In genomic region chr1:68188060-68188538, GRCh38 we compare ENCODE assay signal across 17 cellular contexts. TPM values are rescaled to one million over a fixed set of nuclear protein-coding genes. Genes with fewer than 3 reads are reported as not detected.
DNase-seq lines count a peak whose midpoint lies in the region; ATAC-seq and TF ChIP-seq lines count a peak whose summit lies in the region.
"Had no signal": no experiment of that assay in that cellular context is flagged by ENCODE, and none has a peak within 500 bp of the region (broad histone marks: within the 10 kb centered on the region; RNA-seq: fewer than 3 reads in every experiment).

No MANE protein-coding gene starts in this region.

- H2BK12ac ChIP-seq in mesenchymal stem cell (ENCODE audit: low read length in 2 of 2): peak overlapping the region in 1 of 2 experiments; percentile 71

- ATAC-seq in GM21723 (IDR thresholded peaks at IDR 0.05; ENCODE audit: unreplicated experiment): peak; percentile 75
- ATAC-seq in right cardiac atrium: no peak
- no peak for ATAC-seq in GM19023 (IDR thresholded peaks at IDR 0.05; ENCODE audit: unreplicated experiment)
- ATAC-seq: activated CD4-positive, alpha-beta T cell treated with anti-CD3 and anti-CD28 coated beads for 36 hours; CD8-positive, alpha-beta T cell; left ventricle myocardium superior had no signal

- H4K8ac ChIP-seq in mesenchymal stem cell (ENCODE audit: low read length): no peak overlapping the region

- POLR2A ChIA-PET in AG04450 (lab: Yijun Ruan, JAX): interaction anchor here (0.6 to 2.3 kb wide), 3 partner anchors 9 to 15 kb away, joined by 3 to 9 read pairs (median 5); no protein-coding TSS in a partner anchor

- peak; percentile 75 for DNase-seq in AG04450 (ENCODE audit: low read depth, low spot score)
- peak; percentile 96 for DNase-seq in amniotic epithelial cell (ENCODE audit: low read depth)
- DNase-seq in mesenchymal stem cell: peak; percentile 87
- DNase-seq in NCI-H526 (lab: John Stamatoyannopoulos, UW): no peak
- DNase-seq in right cardiac atrium: no peak
- DNase-seq in NCI-H1436 treated with DMSO at 0.1 percent for 48 hours (lab: John Stamatoyannopoulos, UW): no peak
- DNase-seq: activated CD4-positive, alpha-beta T cell treated with anti-CD3 and anti-CD28 coated beads for 36 hours; CD8-positive, alpha-beta T cell; hippocampal formation; left ventricle myocardium superior; NCI-H1105; NCI-H524; T-helper 1 cell had no signal

- H3K27me3 ChIP-seq in AG04450 (ENCODE audit: control insufficient read depth, insufficient read depth, low read length): no peaks in the 10 kb centered on the region
- H3K27me3 ChIP-seq in mesenchymal stem cell (ENCODE audit: control insufficient read depth in 1 of 2, insufficient read depth in 1 of 2, low read length in 2 of 2): no peaks in the 10 kb centered on the region
- H3K27me3 ChIP-seq in right cardiac atrium (ENCODE audit: control insufficient read depth, insufficient read depth): no peaks in the 10 kb centered on the region

- H3K27ac ChIP-seq in AG04450 (ENCODE audit: low read depth, low read length) (peak overlapping the region; percentile 96), mesenchymal stem cell (ENCODE audit: low read length, poor library complexity, severe bottlenecking) (peak overlapping the region; percentile 75), right cardiac atrium (ENCODE audit: low read length) (no peak overlapping the region)
- H3K27ac ChIP-seq: epithelial cell of prostate had no signal

- no peak overlapping the region for H2BK15ac ChIP-seq in mesenchymal stem cell (ENCODE audit: low read depth, poor library complexity, severe bottlenecking)

- H3K4ac ChIP-seq in mesenchymal stem cell (ENCODE audit: low read depth in 1 of 2, low read length in 2 of 2): peak overlapping the region in 1 of 2 experiments; percentile 32

- intact Hi-C loops in right cardiac atrium (cut with DNase I): no loop called here

- WGBS in mesenchymal stem cell: 43% methylated on average over 2 of the region's 3 CpGs
- 86% methylated on average over 3 of the region's 3 CpGs for WGBS in right cardiac atrium

- H3K18ac ChIP-seq in mesenchymal stem cell (ENCODE audit: low read depth in 1 of 2, low read length in 2 of 2): peak overlapping the region in 1 of 2 experiments; percentile 89

- peaks cover 19 to 72% of the 10 kb centered on the region in 2 experiments for H3K36me3 ChIP-seq in mesenchymal stem cell (ENCODE audit: control insufficient read depth in 1 of 2, insufficient read depth in 2 of 2, low read depth in 1 of 2, low read length in 2 of 2)

- no peak overlapping the region for H2AK5ac ChIP-seq in mesenchymal stem cell (ENCODE audit: low read length, severe bottlenecking)

- no peak overlapping the region for H3K4me3 ChIP-seq in AG04450 (ENCODE audit: low read depth, low read length)
- no peak overlapping the region for H3K4me3 ChIP-seq in mesenchymal stem cell (ENCODE audit: insufficient read depth in 1 of 2, low read depth in 1 of 2, low read length in 2 of 2)
- H3K4me3 ChIP-seq in right cardiac atrium (ENCODE audit: low read length): no peak overlapping the region

- peak overlapping the region; percentile 55 for H4K91ac ChIP-seq in mesenchymal stem cell (ENCODE audit: low read length)

- no peak overlapping the region for H2AFZ ChIP-seq in mesenchymal stem cell (ENCODE audit: low read depth, low read length)

- H3K4me1 ChIP-seq in mesenchymal stem cell (ENCODE audit: control insufficient read depth, insufficient read depth, low read depth, low read length): peaks cover 3% of the 10 kb centered on the region
- no peaks in the 10 kb centered on the region for H3K4me1 ChIP-seq in right cardiac atrium (ENCODE audit: control insufficient read depth, insufficient read depth, low read length)

- TF ChIP-seq CTCF in AG04450 (IDR thresholded peaks at IDR 0.05; ENCODE audit: low read depth, low read length): no peak

- peaks cover 18% of the 10 kb centered on the region for H3K79me1 ChIP-seq in mesenchymal stem cell (replicated peaks; ENCODE audit: low read length, poor library complexity, severe bottlenecking)

- H3K4me2 ChIP-seq in mesenchymal stem cell (ENCODE audit: low read length, poor library complexity, severe bottlenecking): no peak overlapping the region

- no peak overlapping the region for H3K14ac ChIP-seq in mesenchymal stem cell (ENCODE audit: low read length in 2 of 2)

- no peak overlapping the region for H3K9ac ChIP-seq in mesenchymal stem cell (ENCODE audit: low read length)

- no peak overlapping the region for H2BK5ac ChIP-seq in mesenchymal stem cell (ENCODE audit: low read depth, low read length, poor library complexity, severe bottlenecking)

- peaks cover 5% of the 10 kb centered on the region; the same call in 1 of the 2 replicates for H3K9me3 ChIP-seq in AG04450 (ENCODE audit: control insufficient read depth, insufficient read depth, low read length)
- peaks cover 5% of the 10 kb centered on the region for H3K9me3 ChIP-seq in mesenchymal stem cell (ENCODE audit: control insufficient read depth, low read length)
- no peaks in the 10 kb centered on the region for H3K9me3 ChIP-seq in right cardiac atrium (ENCODE audit: control insufficient read depth, low read length)

- CTCF ChIA-PET in AG04450 (lab: Charles Lee): interaction anchor here (1.0 to 2.1 kb wide), 4 partner anchors 11 to 133 kb away, joined by 3 to 10 read pairs (median 8); no protein-coding TSS in a partner anchor

- no peak overlapping the region for H3K23ac ChIP-seq in mesenchymal stem cell (ENCODE audit: low read length in 2 of 2)

- H2BK120ac ChIP-seq in mesenchymal stem cell (ENCODE audit: low read depth, low read length): no peak overlapping the region

RNA-seq across cellular contexts. Expression of gene WLS, which starts 44.2 kb away (rescaled TPM):
- polyA plus RNA-seq in AG04450 (2011; rRNA removed) (391 and 417 TPM in 2 replicates), right cardiac atrium (50.9 TPM)
- polyA minus RNA-seq in AG04450 (2011; rRNA and poly(A)+ RNA removed): 543 and 563 TPM in 2 replicates
- polyA plus RNA-seq in mesenchymal stem cell (2013, experiment 1 of 2): 349 TPM
- polyA plus RNA-seq in mesenchymal stem cell (2013, experiment 2 of 2): 359 TPM
- total RNA-seq in right cardiac atrium: 100 to 1,000 TPM in 3 of 4 donors, 10 to 100 TPM in 1; 73.4 to 102 (median 102) TPM
- total RNA-seq: activated CD4-positive, alpha-beta T cell treated with anti-CD3 and anti-CD28 coated beads for 36 hours; CD8-positive, alpha-beta T cell had no signal
- polyA plus RNA-seq: IgD-negative memory B cell had no signal

Comparison
In these comparisons a context has a peak if more than half of its experiments do, and no peak if none do; other contexts are left out.
1. DNase-seq: peak in AG04450 (single experiment), amniotic epithelial cell (single experiment) and mesenchymal stem cell (single experiment); none in NCI-H526 (0 of 2), right cardiac atrium (0 of 3) and NCI-H1436 treated with DMSO at 0.1 percent for 48 hours (single experiment).